ENCODE assay signal across 8 cellular contexts in the genomic region with DNA sequence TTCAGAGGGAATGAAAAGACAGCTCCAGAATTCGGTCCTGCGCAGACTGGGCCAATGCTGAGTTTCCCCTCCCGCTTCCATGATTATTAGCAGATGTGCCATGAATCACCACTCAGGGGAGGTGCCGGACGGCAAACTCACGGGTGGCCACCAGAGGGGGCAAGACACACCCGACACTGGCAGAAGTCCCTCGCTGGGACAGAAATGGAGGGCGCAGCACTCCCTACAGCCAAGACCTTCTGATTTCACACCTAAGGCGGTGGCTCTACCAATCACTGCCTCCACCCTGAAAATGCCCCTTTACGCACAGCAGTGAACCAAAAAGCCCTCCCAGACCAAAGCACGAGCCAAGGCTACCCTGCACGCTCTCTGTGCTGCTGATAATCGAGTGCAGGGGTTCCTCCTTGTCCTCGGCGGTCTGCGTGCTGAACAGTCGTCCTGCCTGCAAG. TPM values are rescaled to one million over a fixed set of nuclear protein-coding genes. Genes with fewer than 3 reads are reported as not detected.
A peak's percentile ranks its signal among the peaks of the same experiment; 100 is the strongest.
DNase-seq lines count a peak whose midpoint lies in the region; ATAC-seq and TF ChIP-seq lines count a peak whose summit lies in the region.

No MANE protein-coding gene starts in this region.

- H3K4me3 ChIP-seq in liver (ENCODE audit: low read depth in 1 of 3, low read length in 3 of 3), result peak overlapping the region in 1 of 3 donors; percentile 20

- H3K36me3 ChIP-seq in liver (ENCODE audit: control insufficient read depth in 4 of 4, insufficient read depth in 3 of 4, low read depth in 1 of 4, low read length in 3 of 4), result peaks cover 0 to 20% (median 12%) of the 10 kb centered on the region in 4 donors

- peak; percentile 95 for TF ChIP-seq CTCF in liver (IDR thresholded peaks at IDR 0.05; ENCODE audit: low read depth, low read length, missing input control)

- DNase-seq in GM03348 (ENCODE audit: low spot score) (peak; percentile 98), NCI-H524 treated with DMSO at 0.1 percent for 48 hours (lab: John Stamatoyannopoulos, UW) (peak; percentile 25), dedifferentiated amniotic fluid mesenchymal stem cell (ENCODE audit: extremely low spot score) (peak; percentile 96)
- DNase-seq in activated CD4-positive, alpha-beta T cell treated with anti-CD3 and anti-CD28 coated beads, Interleukin-2, amount 50 U/mL, for 4 hours, result peak; percentile 80 to 82
- DNase-seq in stimulated activated CD4-positive, alpha-beta T cell treated with anti-CD3 and anti-CD28 coated beads, Interleukin-2, amount 100 ng/mL, for 4 hours (ENCODE audit: low read depth), result peak; percentile 70

- peak; percentile 90 to 98 for TF ChIP-seq RAD21 in liver (IDR thresholded peaks at IDR 0.05)

- H3K27ac ChIP-seq in liver (ENCODE audit: low read depth in 1 of 2, low read length in 2 of 2), result peak overlapping the region in 1 of 2 donors; percentile 36

- H3K4me1 ChIP-seq in liver (ENCODE audit: control insufficient read depth in 4 of 4, insufficient read depth in 4 of 4, low read length in 3 of 4), result peaks cover 10 to 25% (median 16%) of the 10 kb centered on the region in 4 donors

- peak; percentile 71 for ATAC-seq in HG03175 (IDR thresholded peaks at IDR 0.05; ENCODE audit: unreplicated experiment)
- ATAC-seq in HG02588 (IDR thresholded peaks at IDR 0.05; ENCODE audit: unreplicated experiment), result no peak

- H3K9me3 ChIP-seq in liver (ENCODE audit: control insufficient read depth in 4 of 4, low read length in 3 of 4), result no peaks in the 10 kb centered on the region

- WGBS in liver, result 33% methylated on average over 18 of the region's 18 CpGs

- H3K9ac ChIP-seq in liver (ENCODE audit: low read depth in 1 of 2, low read length in 2 of 2), result no peak overlapping the region

- H3K27me3 ChIP-seq in liver (ENCODE audit: control insufficient read depth in 4 of 4, insufficient read depth in 4 of 4, low read length in 3 of 4), result no peaks in the 10 kb centered on the region

TF ChIP-seq in liver, 16 proteins besides CTCF, POLR2A, EP300 and RAD21:
- peak in 1 of 2 donors; percentile 24 for TF ChIP-seq RXRA (IDR thresholded peaks at IDR 0.05)
- TF ChIP-seq ZBTB33 (IDR thresholded peaks at IDR 0.05), result no peak
- TF ChIP-seq HNF4A (conservative IDR thresholded peaks at IDR 0.05), result no peak
- TF ChIP-seq, protein P1, sequence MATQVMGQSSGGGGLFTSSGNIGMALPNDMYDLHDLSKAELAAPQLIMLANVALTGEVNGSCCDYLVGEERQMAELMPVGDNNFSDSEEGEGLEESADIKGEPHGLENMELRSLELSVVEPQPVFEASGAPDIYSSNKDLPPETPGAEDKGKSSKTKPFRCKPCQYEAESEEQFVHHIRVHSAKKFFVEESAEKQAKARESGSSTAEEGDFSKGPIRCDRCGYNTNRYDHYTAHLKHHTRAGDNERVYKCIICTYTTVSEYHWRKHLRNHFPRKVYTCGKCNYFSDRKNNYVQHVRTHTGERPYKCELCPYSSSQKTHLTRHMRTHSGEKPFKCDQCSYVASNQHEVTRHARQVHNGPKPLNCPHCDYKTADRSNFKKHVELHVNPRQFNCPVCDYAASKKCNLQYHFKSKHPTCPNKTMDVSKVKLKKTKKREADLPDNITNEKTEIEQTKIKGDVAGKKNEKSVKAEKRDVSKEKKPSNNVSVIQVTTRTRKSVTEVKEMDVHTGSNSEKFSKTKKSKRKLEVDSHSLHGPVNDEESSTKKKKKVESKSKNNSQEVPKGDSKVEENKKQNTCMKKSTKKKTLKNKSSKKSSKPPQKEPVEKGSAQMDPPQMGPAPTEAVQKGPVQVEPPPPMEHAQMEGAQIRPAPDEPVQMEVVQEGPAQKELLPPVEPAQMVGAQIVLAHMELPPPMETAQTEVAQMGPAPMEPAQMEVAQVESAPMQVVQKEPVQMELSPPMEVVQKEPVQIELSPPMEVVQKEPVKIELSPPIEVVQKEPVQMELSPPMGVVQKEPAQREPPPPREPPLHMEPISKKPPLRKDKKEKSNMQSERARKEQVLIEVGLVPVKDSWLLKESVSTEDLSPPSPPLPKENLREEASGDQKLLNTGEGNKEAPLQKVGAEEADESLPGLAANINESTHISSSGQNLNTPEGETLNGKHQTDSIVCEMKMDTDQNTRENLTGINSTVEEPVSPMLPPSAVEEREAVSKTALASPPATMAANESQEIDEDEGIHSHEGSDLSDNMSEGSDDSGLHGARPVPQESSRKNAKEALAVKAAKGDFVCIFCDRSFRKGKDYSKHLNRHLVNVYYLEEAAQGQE (IDR thresholded peaks at IDR 0.05), result no peak
- peak in 1 of 2 donors; percentile 54 for TF ChIP-seq JUND (IDR thresholded peaks at IDR 0.05)
- no peak for TF ChIP-seq EGR1 (IDR thresholded peaks at IDR 0.05; ENCODE audit: low read depth in 2 of 2)
- TF ChIP-seq ATF3 (IDR thresholded peaks at IDR 0.05), result no peak
- TF ChIP-seq NR2F2 (IDR thresholded peaks at IDR 0.05), result no peak
- TF ChIP-seq FOXA2 (IDR thresholded peaks at IDR 0.05), result no peak
- no peak for TF ChIP-seq GABPA (IDR thresholded peaks at IDR 0.05 in 1 of 2, conservative IDR thresholded peaks at IDR 0.05 in 1 of 2)
- TF ChIP-seq SP1 (IDR thresholded peaks at IDR 0.05), result peak; percentile 13
- TF ChIP-seq YY1 (IDR thresholded peaks at IDR 0.05), result peak; percentile 28
- no peak for TF ChIP-seq MAX (IDR thresholded peaks at IDR 0.05)

RNA-seq across cellular contexts. Expression of gene TRAP1, which starts 26.8 kb away (rescaled TPM):
- 100 to 1,000 TPM in 1 of 2 donors, 10 to 100 TPM in 1; 96.0 to 129 TPM for total RNA-seq in liver
- 100 to 1,000 TPM in 1 of 2 donors, 10 to 100 TPM in 1; 78.3 to 148 TPM for polyA plus RNA-seq in liver

RNA-seq across cellular contexts. Expression of gene DNASE1, which starts 36.0 kb away (rescaled TPM):
- 10 to 100 TPM; 10.2 to 11.6 TPM for total RNA-seq in liver
- 1 to 10 TPM in 1 of 2 donors, under 1 TPM in 1; 0.77 to 2.1 TPM for polyA plus RNA-seq in liver

Comparison
In these comparisons a context has a peak if more than half of its experiments do, and no peak if none do; other contexts are left out.
1. DNase-seq: peak in every context shown above with its lines; median percentile 98 in GM03348; 96 in dedifferentiated amniotic fluid mesenchymal stem cell; 81 in activated CD4-positive, alpha-beta T cell treated with anti-CD3 and anti-CD28 coated beads, Interleukin-2, amount 50 U/mL, for 4 hours; 70 in stimulated activated CD4-positive, alpha-beta T cell treated with anti-CD3 and anti-CD28 coated beads, Interleukin-2, amount 100 ng/mL, for 4 hours; 25 in NCI-H524 treated with DMSO at 0.1 percent for 48 hours.